27 cellular contexts compared by ENCODE assay signal in the genomic region with DNA sequence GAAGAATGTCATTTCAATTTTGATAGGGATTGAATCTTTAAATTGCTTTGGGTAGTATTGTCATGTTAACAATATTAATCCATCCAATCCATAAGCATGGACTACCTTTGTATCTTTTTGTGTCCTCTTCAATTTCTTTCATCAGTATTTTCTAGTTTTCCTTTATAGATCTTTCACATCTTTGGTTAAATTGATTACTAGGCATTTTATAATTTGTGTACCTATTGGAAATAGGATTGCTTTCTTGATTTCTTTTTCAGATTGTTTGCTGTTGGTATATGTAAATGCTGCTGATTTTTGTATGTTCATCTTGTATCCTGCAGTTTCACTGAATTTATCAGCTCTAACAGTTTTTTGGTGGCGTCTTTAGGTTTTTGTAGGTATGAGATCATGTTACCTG.
"Had no signal": no experiment of that assay in that cellular context is flagged by ENCODE, and none has a peak within 500 bp of the region (broad histone marks: within the 10 kb centered on the region; RNA-seq: fewer than 3 reads in every experiment).

No MANE protein-coding gene starts in this region.

- H3K9me3 Mint-ChIP-seq: effector memory CD8-positive, alpha-beta T cell; naive thymus-derived CD4-positive, alpha-beta T cell; nephron; stimulated activated memory B cell treated with anti-CD40 and anti-IgM and Interleukin-4, amounts not matched to agents 10 μg/mL and 1 μg/mL and 100 μg/mL, for 72 hours; type B pancreatic cell had no signal

- H3K4me1 Mint-ChIP-seq: mesothelial cell of epicardium, nephron had no signal

- H3K4me3 ChIP-seq: esophagus squamous epithelium, heart right ventricle, left lung, prostate gland, skin epidermis, spleen, testis, tibial artery had no signal

- H3K27me3 Mint-ChIP-seq: effector memory CD8-positive, alpha-beta T cell; naive thymus-derived CD4-positive, alpha-beta T cell; stimulated activated memory B cell treated with anti-CD40 and anti-IgM and Interleukin-4, amounts not matched to agents 10 μg/mL and 1 μg/mL and 100 μg/mL, for 72 hours; type B pancreatic cell had no signal

- H3K4me1 ChIP-seq: esophagus squamous epithelium, left lung, prostate gland, testis, tibial artery had no signal

- ATAC-seq: effector memory CD8-positive, alpha-beta T cell; heart right ventricle; left cardiac atrium; left lung; naive thymus-derived CD4-positive, alpha-beta T cell; right cardiac atrium; stimulated activated memory B cell treated with anti-CD40 and anti-IgM and Interleukin-4, amounts not matched to agents 10 μg/mL and 1 μg/mL and 100 μg/mL, for 72 hours; stimulated activated naive CD8-positive, alpha-beta T cell treated with anti-CD3 and anti-CD28 coated beads, Interleukin-15, Interleukin-2, amounts not matched to agents 100 U/mL and 50 U/mL, for 24 hours had no signal

- H3K4me3 Mint-ChIP-seq: effector memory CD8-positive, alpha-beta T cell; mesothelial cell of epicardium; nephron; stimulated activated memory B cell treated with anti-CD40 and anti-IgM and Interleukin-4, amounts not matched to agents 10 μg/mL and 1 μg/mL and 100 μg/mL, for 72 hours; type B pancreatic cell had no signal

- H3K27me3 ChIP-seq: esophagus squamous epithelium, heart right ventricle, left lung, spleen, testis, tibial artery had no signal

- DNase-seq: cortex of kidney; effector memory CD8-positive, alpha-beta T cell; erythroblast; esophagus squamous epithelium; foreskin melanocyte; glutamatergic neuron; heart right ventricle; hippocampal formation; left cardiac atrium; left lung; mesenchymal stem cell; naive thymus-derived CD4-positive, alpha-beta T cell; nucleus accumbens; right cardiac atrium; spleen; stimulated activated CD4-positive, alpha-beta T cell treated with anti-CD3 and anti-CD28 coated beads, Interleukin-4, amount 100 ng/mL, for 4 hours; stimulated activated naive CD8-positive, alpha-beta T cell treated with anti-CD3 and anti-CD28 coated beads, Interleukin-15, Interleukin-2, amounts not matched to agents 100 U/mL and 50 U/mL, for 24 hours; substantia nigra; testis; tibial artery had no signal

- H3K27ac Mint-ChIP-seq: effector memory CD8-positive, alpha-beta T cell; mesothelial cell of epicardium; nephron; stimulated activated memory B cell treated with anti-CD40 and anti-IgM and Interleukin-4, amounts not matched to agents 10 μg/mL and 1 μg/mL and 100 μg/mL, for 72 hours; type B pancreatic cell had no signal

- H3K27ac ChIP-seq: esophagus squamous epithelium, heart right ventricle, left lung, prostate gland, skin epidermis, spleen, testis, tibial artery had no signal

- H3K36me3 ChIP-seq: prostate gland had no signal

- H3K9me3 ChIP-seq: esophagus squamous epithelium, heart right ventricle, left lung, prostate gland, spleen, testis, tibial artery had no signal

- FAIRE-seq: islet of Langerhans had no signal
